13 cellular contexts compared by ENCODE assay signal in genomic region chr6:146892613-146893401, GRCh38.
A peak's percentile ranks its signal among the peaks of the same experiment; 100 is the strongest.
DNase-seq lines count a peak whose midpoint lies in the region; ATAC-seq and TF ChIP-seq lines count a peak whose summit lies in the region.
"Had no signal": no experiment of that assay in that cellular context is flagged by ENCODE, and none has a peak within 500 bp of the region (broad histone marks: within the 10 kb centered on the region; RNA-seq: fewer than 3 reads in every experiment).

No MANE protein-coding gene starts in this region.

- H3K36me3 Mint-ChIP-seq in activated naive CD8-positive, alpha-beta T cell treated with anti-CD3 and anti-CD28 coated beads, Interleukin-2, amount 10 ng/mL, durations not matched to agents 7 days and 5 days, result no peaks in the 10 kb centered on the region
- no peaks in the 10 kb centered on the region for H3K36me3 Mint-ChIP-seq in activated naive CD8-positive, alpha-beta T cell treated with anti-CD3 and anti-CD28 coated beads, Interleukin-2, amount 50 U/mL, for 24 hours (ENCODE audit: low read depth)
- no peaks in the 10 kb centered on the region for H3K36me3 Mint-ChIP-seq in activated CD8-positive, alpha-beta T cell treated with anti-CD3 and anti-CD28 coated beads, Interleukin-2, amount 10 ng/mL, durations not matched to agents 7 days and 5 days (ENCODE audit: low read depth)
- H3K36me3 Mint-ChIP-seq: stimulated activated naive B cell treated with anti-CD40 and anti-IgM and Interleukin-4, amounts not matched to agents 10 μg/mL and 1 μg/mL and 100 μg/mL, for 72 hours had no signal

- H3K4me2 ChIP-seq in skeletal muscle satellite cell (ENCODE audit: low read length), result peak overlapping the region; percentile 2
- H3K4me2 ChIP-seq: A549 had no signal

- no peaks in the 10 kb centered on the region for H3K9me3 Mint-ChIP-seq in activated naive CD8-positive, alpha-beta T cell treated with anti-CD3 and anti-CD28 coated beads, Interleukin-2, amount 10 ng/mL, durations not matched to agents 7 days and 5 days
- no peaks in the 10 kb centered on the region for H3K9me3 Mint-ChIP-seq in activated naive CD8-positive, alpha-beta T cell treated with anti-CD3 and anti-CD28 coated beads, Interleukin-2, amount 50 U/mL, for 24 hours
- H3K9me3 Mint-ChIP-seq in activated CD8-positive, alpha-beta T cell treated with anti-CD3 and anti-CD28 coated beads, Interleukin-2, amount 10 ng/mL, durations not matched to agents 7 days and 5 days (ENCODE audit: insufficient read depth), result no peaks in the 10 kb centered on the region
- H3K9me3 Mint-ChIP-seq: stimulated activated naive B cell treated with anti-CD40 and anti-IgM and Interleukin-4, amounts not matched to agents 10 μg/mL and 1 μg/mL and 100 μg/mL, for 72 hours had no signal

- H3K4me3 Mint-ChIP-seq in activated naive CD8-positive, alpha-beta T cell treated with anti-CD3 and anti-CD28 coated beads, Interleukin-2, amount 10 ng/mL, durations not matched to agents 7 days and 5 days, result no peak overlapping the region
- H3K4me3 Mint-ChIP-seq in activated naive CD8-positive, alpha-beta T cell treated with anti-CD3 and anti-CD28 coated beads, Interleukin-2, amount 50 U/mL, for 24 hours, result no peak overlapping the region
- no peak overlapping the region for H3K4me3 Mint-ChIP-seq in activated CD8-positive, alpha-beta T cell treated with anti-CD3 and anti-CD28 coated beads, Interleukin-2, amount 10 ng/mL, durations not matched to agents 7 days and 5 days
- H3K4me3 Mint-ChIP-seq: stimulated activated naive B cell treated with anti-CD40 and anti-IgM and Interleukin-4, amounts not matched to agents 10 μg/mL and 1 μg/mL and 100 μg/mL, for 72 hours had no signal

- CTCF ChIA-PET in activated CD8-positive, alpha-beta T cell treated with anti-CD3 and anti-CD28 coated beads, Interleukin-2, amount 10 ng/mL, durations not matched to agents 7 days and 5 days (lab: Charles Lee), result no interaction called here

- peak overlapping the region; percentile 27 for H3K27ac Mint-ChIP-seq in activated naive CD8-positive, alpha-beta T cell treated with anti-CD3 and anti-CD28 coated beads, Interleukin-2, amount 10 ng/mL, durations not matched to agents 7 days and 5 days
- no peak overlapping the region for H3K27ac Mint-ChIP-seq in activated naive CD8-positive, alpha-beta T cell treated with anti-CD3 and anti-CD28 coated beads, Interleukin-2, amount 50 U/mL, for 24 hours
- H3K27ac Mint-ChIP-seq in activated CD8-positive, alpha-beta T cell treated with anti-CD3 and anti-CD28 coated beads, Interleukin-2, amount 10 ng/mL, durations not matched to agents 7 days and 5 days, result no peak overlapping the region
- H3K27ac Mint-ChIP-seq: stimulated activated naive B cell treated with anti-CD40 and anti-IgM and Interleukin-4, amounts not matched to agents 10 μg/mL and 1 μg/mL and 100 μg/mL, for 72 hours had no signal

- H3K4me1 Mint-ChIP-seq in activated naive CD8-positive, alpha-beta T cell treated with anti-CD3 and anti-CD28 coated beads, Interleukin-2, amount 10 ng/mL, durations not matched to agents 7 days and 5 days, result peaks cover 7% of the 10 kb centered on the region
- peaks cover 10% of the 10 kb centered on the region for H3K4me1 Mint-ChIP-seq in activated naive CD8-positive, alpha-beta T cell treated with anti-CD3 and anti-CD28 coated beads, Interleukin-2, amount 50 U/mL, for 24 hours
- H3K4me1 Mint-ChIP-seq in activated CD8-positive, alpha-beta T cell treated with anti-CD3 and anti-CD28 coated beads, Interleukin-2, amount 10 ng/mL, durations not matched to agents 7 days and 5 days (ENCODE audit: low read depth), result peaks cover 12% of the 10 kb centered on the region

- H3K27ac ChIP-seq in dorsolateral prefrontal cortex, result no peak overlapping the region
- H3K27ac ChIP-seq: A549, epithelial cell of prostate, WERI-Rb-1 had no signal

- no peak overlapping the region for H3K4me3 ChIP-seq in fibroblast of pulmonary artery (replicated peaks; ENCODE audit: low read depth, low read length)
- H3K4me3 ChIP-seq in skeletal muscle satellite cell (ENCODE audit: low read length), result no peak overlapping the region
- H3K4me3 ChIP-seq in dorsolateral prefrontal cortex, result no peak overlapping the region
- H3K4me3 ChIP-seq: A549 had no signal

- no peaks in the 10 kb centered on the region for H3K36me3 ChIP-seq in skeletal muscle satellite cell (ENCODE audit: insufficient read depth, low read length)
- H3K36me3 ChIP-seq: WERI-Rb-1 had no signal

- intact Hi-C loops in dorsolateral prefrontal cortex (cut with DNase I), result no loop called here

- H3K4me1 ChIP-seq in skeletal muscle satellite cell (ENCODE audit: control insufficient read depth, insufficient read depth, low read length), result peaks cover 17% of the 10 kb centered on the region
- H3K4me1 ChIP-seq: A549 had no signal

- POLR2A ChIA-PET in activated naive CD8-positive, alpha-beta T cell treated with anti-CD3 and anti-CD28 coated beads, Interleukin-2, amount 10 ng/mL, durations not matched to agents 7 days and 5 days (lab: Charles Lee), result no interaction called here
- POLR2A ChIA-PET in activated CD8-positive, alpha-beta T cell treated with anti-CD3 and anti-CD28 coated beads, Interleukin-2, amount 10 ng/mL, durations not matched to agents 7 days and 5 days (lab: Charles Lee), result no interaction called here

- TF ChIP-seq CTCF in fibroblast of pulmonary artery (IDR thresholded peaks at IDR 0.05; ENCODE audit: low read length, missing control alignments) (no peak), dorsolateral prefrontal cortex (IDR thresholded peaks at IDR 0.05 in 54 of 56, conservative IDR thresholded peaks at IDR 0.05 in 2 of 56; ENCODE audit: low read depth in 1 of 56, partially characterized antibody in 56 of 56) (no peak)

- H3K9me3 ChIP-seq in skeletal muscle satellite cell (replicated peaks; ENCODE audit: low read length), result no peaks in the 10 kb centered on the region
- H3K9me3 ChIP-seq: A549 had no signal

- DNase-seq in activated naive CD8-positive, alpha-beta T cell treated with anti-CD3 and anti-CD28 coated beads, Interleukin-2, amount 10 ng/mL, durations not matched to agents 7 days and 5 days, result no peak
- DNase-seq in activated naive CD8-positive, alpha-beta T cell treated with anti-CD3 and anti-CD28 coated beads, Interleukin-2, amount 50 U/mL, for 24 hours, result no peak
- peak; percentile 87 for DNase-seq in RPMI7951 (ENCODE audit: low read depth)
- peak; percentile 73 for DNase-seq in fibroblast of pulmonary artery (ENCODE audit: low read depth)
- no peak for DNase-seq in dorsolateral prefrontal cortex
- DNase-seq in activated CD8-positive, alpha-beta T cell treated with anti-CD3 and anti-CD28 coated beads, Interleukin-2, amount 10 ng/mL, durations not matched to agents 7 days and 5 days, result no peak
- DNase-seq: NCI-H69; stimulated activated naive B cell treated with anti-CD40 and anti-IgM and Interleukin-4, amounts not matched to agents 10 μg/mL and 1 μg/mL and 100 μg/mL, for 72 hours; WERI-Rb-1 had no signal

- ATAC-seq in activated naive CD8-positive, alpha-beta T cell treated with anti-CD3 and anti-CD28 coated beads, Interleukin-2, amount 10 ng/mL, durations not matched to agents 7 days and 5 days (ENCODE audit: low read depth), result no peak
- ATAC-seq in activated naive CD8-positive, alpha-beta T cell treated with anti-CD3 and anti-CD28 coated beads, Interleukin-2, amount 50 U/mL, for 24 hours, result no peak
- ATAC-seq in GM21423 (IDR thresholded peaks at IDR 0.05; ENCODE audit: unreplicated experiment), result no peak
- no peak for ATAC-seq in activated CD8-positive, alpha-beta T cell treated with anti-CD3 and anti-CD28 coated beads, Interleukin-2, amount 10 ng/mL, durations not matched to agents 7 days and 5 days
- ATAC-seq: A549; stimulated activated naive B cell treated with anti-CD40 and anti-IgM and Interleukin-4, amounts not matched to agents 10 μg/mL and 1 μg/mL and 100 μg/mL, for 72 hours had no signal

- H3K27me3 Mint-ChIP-seq in activated naive CD8-positive, alpha-beta T cell treated with anti-CD3 and anti-CD28 coated beads, Interleukin-2, amount 10 ng/mL, durations not matched to agents 7 days and 5 days, result peaks cover 20% of the 10 kb centered on the region
- H3K27me3 Mint-ChIP-seq in activated naive CD8-positive, alpha-beta T cell treated with anti-CD3 and anti-CD28 coated beads, Interleukin-2, amount 50 U/mL, for 24 hours, result peaks cover 12% of the 10 kb centered on the region
- H3K27me3 Mint-ChIP-seq in activated CD8-positive, alpha-beta T cell treated with anti-CD3 and anti-CD28 coated beads, Interleukin-2, amount 10 ng/mL, durations not matched to agents 7 days and 5 days (ENCODE audit: low read depth), result peaks cover 6% of the 10 kb centered on the region

- H3K9ac ChIP-seq in skeletal muscle satellite cell (ENCODE audit: low read depth, low read length), result no peak overlapping the region

- H3K27me3 ChIP-seq in skeletal muscle satellite cell (ENCODE audit: control insufficient read depth, insufficient read depth, low read length), result no peaks in the 10 kb centered on the region
- no peaks in the 10 kb centered on the region for H3K27me3 ChIP-seq in dorsolateral prefrontal cortex

Comparison
In these comparisons a context has a peak if more than half of its experiments do, and no peak if none do; other contexts are left out.
1. DNase-seq: peak in RPMI7951 (single experiment) and fibroblast of pulmonary artery (single experiment); none in activated naive CD8-positive, alpha-beta T cell treated with anti-CD3 and anti-CD28 coated beads, Interleukin-2, amount 10 ng/mL, durations not matched to agents 7 days and 5 days (single experiment), activated naive CD8-positive, alpha-beta T cell treated with anti-CD3 and anti-CD28 coated beads, Interleukin-2, amount 50 U/mL, for 24 hours (single experiment), dorsolateral prefrontal cortex (0 of 10) and activated CD8-positive, alpha-beta T cell treated with anti-CD3 and anti-CD28 coated beads, Interleukin-2, amount 10 ng/mL, durations not matched to agents 7 days and 5 days (single experiment).